Comparison of ENCODE assay signal across 20 cellular contexts in the genomic region with DNA sequence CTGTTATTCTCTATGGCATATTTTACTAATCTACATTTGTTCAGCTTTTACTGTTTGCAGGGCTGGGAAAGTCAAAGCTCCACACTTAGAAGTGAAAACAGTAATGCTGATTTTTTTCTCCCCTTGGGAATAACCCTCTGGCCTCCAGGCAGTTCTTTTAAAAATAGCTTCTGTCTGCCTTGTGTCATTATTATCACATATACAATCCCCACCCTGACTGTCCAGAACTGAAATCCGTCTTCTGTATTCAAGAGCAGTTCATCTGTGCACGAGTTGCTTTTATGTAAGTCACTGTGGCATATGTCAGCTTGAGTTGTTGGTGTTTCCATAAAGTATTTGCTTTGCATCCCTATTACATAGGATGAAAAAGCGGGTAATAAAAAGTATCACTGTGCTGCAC.
DNase-seq lines count a peak whose midpoint lies in the region; ATAC-seq and TF ChIP-seq lines count a peak whose summit lies in the region.
"Had no signal": no experiment of that assay in that cellular context is flagged by ENCODE, and none has a peak within 500 bp of the region (broad histone marks: within the 10 kb centered on the region; RNA-seq: fewer than 3 reads in every experiment).

No MANE protein-coding gene starts in this region.

- peak overlapping the region; percentile 85 for H3K27ac Mint-ChIP-seq in glutamatergic neuron (ENCODE audit: unreplicated experiment)
- H3K27ac Mint-ChIP-seq: B cell; CD4-positive, alpha-beta memory T cell; HFFc6 had no signal

- intact Hi-C loops in left ventricle myocardium superior (cut with micrococcal nuclease) = no loop called here

- H3K79me2 ChIP-seq in neural cell (replicated peaks; ENCODE audit: insufficient read depth, low read length) = no peaks in the 10 kb centered on the region

- H3K36me3 ChIP-seq in cardiac muscle cell (no peaks in the 10 kb centered on the region), neural cell (ENCODE audit: insufficient read depth, low read length) (no peaks in the 10 kb centered on the region)
- H3K36me3 ChIP-seq: HAP-1 had no signal

- peak overlapping the region; percentile 83 for H3K27ac ChIP-seq in cardiac muscle cell
- H3K27ac ChIP-seq in neural cell (ENCODE audit: low read length) = no peak overlapping the region
- H3K27ac ChIP-seq: 22Rv1 had no signal

- no peak overlapping the region for H3K4me2 ChIP-seq in neural cell (ENCODE audit: low read length)

- H3K36me3 Mint-ChIP-seq in glutamatergic neuron (ENCODE audit: unreplicated experiment) = no peaks in the 10 kb centered on the region
- H3K36me3 Mint-ChIP-seq: CD4-positive, alpha-beta memory T cell had no signal

- H3K9me2 ChIP-seq in neural cell (ENCODE audit: insufficient read depth, low read length) = no peaks in the 10 kb centered on the region

- H3K9me3 ChIP-seq in cardiac muscle cell (ENCODE audit: low read depth) (no peaks in the 10 kb centered on the region), neural cell (ENCODE audit: low read length) (no peaks in the 10 kb centered on the region)
- H3K9me3 ChIP-seq: HAP-1 had no signal

- ATAC-seq in left ventricle myocardium superior (no peak), HG03460 (IDR thresholded peaks at IDR 0.05; ENCODE audit: unreplicated experiment) (no peak)

- no peak for TF ChIP-seq RAD21 in neural cell (conservative IDR thresholded peaks at IDR 0.05)

- peak; percentile 52 for TF ChIP-seq EP300 in neural cell (conservative IDR thresholded peaks at IDR 0.05; ENCODE audit: poor library complexity, severe bottlenecking)

- peak in 1 of 2 donors; percentile 52 for DNase-seq in cardiac muscle cell (ENCODE audit: low read depth in 1 of 2, low spot score in 1 of 2)
- no peak for DNase-seq in left ventricle myocardium superior
- no peak for DNase-seq in glutamatergic neuron
- no peak for DNase-seq in SK-N-DZ (ENCODE audit: low spot score)
- DNase-seq in NCI-H524 (lab: John Stamatoyannopoulos, UW) = no peak
- DNase-seq in erythroblast (lab: John Stamatoyannopoulos, UW) = no peak
- DNase-seq: C1 segment of cervical spinal cord; Calu3; CD4-positive, alpha-beta memory T cell; COR-L47; DMS53; DMS79 treated with DMSO at 0.1 percent for 48 hours; GF-D8; GOT3; HFFc6 had no signal

- no peaks in the 10 kb centered on the region for H3K9me3 Mint-ChIP-seq in glutamatergic neuron (ENCODE audit: unreplicated experiment)

- H3K4me3 ChIP-seq in cardiac muscle cell (no peak overlapping the region), neural cell (ENCODE audit: low read length) (no peak overlapping the region)
- H3K4me3 ChIP-seq: HAP-1 had no signal

- no peaks in the 10 kb centered on the region for H3K27me3 Mint-ChIP-seq in glutamatergic neuron (ENCODE audit: unreplicated experiment)
- H3K27me3 Mint-ChIP-seq: B cell; CD4-positive, alpha-beta memory T cell had no signal

- no peaks in the 10 kb centered on the region for H4K20me1 ChIP-seq in neural cell (ENCODE audit: insufficient read depth)

- H3K4me1 ChIP-seq in cardiac muscle cell (ENCODE audit: low read depth) = peaks cover 10% of the 10 kb centered on the region
- H3K4me1 ChIP-seq: HAP-1 had no signal

- no peak for TF ChIP-seq POLR2A in erythroblast (IDR thresholded peaks at IDR 0.05; ENCODE audit: low read length)

- H2AFZ ChIP-seq in neural cell (ENCODE audit: low read depth, low read length) = no peak overlapping the region

- no peak overlapping the region for H3K9ac ChIP-seq in neural cell (ENCODE audit: low read length)

- H3K4me3 Mint-ChIP-seq in glutamatergic neuron (ENCODE audit: unreplicated experiment) = peak overlapping the region; percentile 49
- H3K4me3 Mint-ChIP-seq: B cell; CD4-positive, alpha-beta memory T cell; HFFc6 had no signal

- TF ChIP-seq CTCF in cardiac muscle cell (IDR thresholded peaks at IDR 0.05; ENCODE audit: low read depth, low read length) (no peak), glutamatergic neuron (IDR thresholded peaks at IDR 0.05; ENCODE audit: partially characterized antibody, unreplicated experiment) (no peak), neural cell (IDR thresholded peaks at IDR 0.05; ENCODE audit: poor library complexity, severe bottlenecking) (no peak)

- H3K4me1 Mint-ChIP-seq in glutamatergic neuron (ENCODE audit: low read depth, unreplicated experiment) = peaks cover 14% of the 10 kb centered on the region
- H3K4me1 Mint-ChIP-seq: CD4-positive, alpha-beta memory T cell had no signal

- no peaks in the 10 kb centered on the region for H3F3A ChIP-seq in neural cell (ENCODE audit: insufficient read depth, low read length, poor library complexity, severe bottlenecking)

- H3K27me3 ChIP-seq in cardiac muscle cell (no peaks in the 10 kb centered on the region), neural cell (ENCODE audit: insufficient read depth, low read depth, low read length) (no peaks in the 10 kb centered on the region)

TF ChIP-seq in neural cell, 6 proteins besides CTCF, POLR2A, EP300 and RAD21:
- TF ChIP-seq POLR2AphosphoS5 (IDR thresholded peaks at IDR 0.05) = no peak
- no peak for TF ChIP-seq MXI1 (conservative IDR thresholded peaks at IDR 0.05; ENCODE audit: poor library complexity, severe bottlenecking)
- no peak for TF ChIP-seq SMC3 (conservative IDR thresholded peaks at IDR 0.05; ENCODE audit: poor library complexity)
- TF ChIP-seq TAF1 (IDR thresholded peaks at IDR 0.05; ENCODE audit: low read depth) = no peak
- no peak for TF ChIP-seq EZH2 (IDR thresholded peaks at IDR 0.05; ENCODE audit: borderline replicate concordance, insufficient read depth, low read length, poor library complexity, severe bottlenecking)
- TF ChIP-seq, protein P1, sequence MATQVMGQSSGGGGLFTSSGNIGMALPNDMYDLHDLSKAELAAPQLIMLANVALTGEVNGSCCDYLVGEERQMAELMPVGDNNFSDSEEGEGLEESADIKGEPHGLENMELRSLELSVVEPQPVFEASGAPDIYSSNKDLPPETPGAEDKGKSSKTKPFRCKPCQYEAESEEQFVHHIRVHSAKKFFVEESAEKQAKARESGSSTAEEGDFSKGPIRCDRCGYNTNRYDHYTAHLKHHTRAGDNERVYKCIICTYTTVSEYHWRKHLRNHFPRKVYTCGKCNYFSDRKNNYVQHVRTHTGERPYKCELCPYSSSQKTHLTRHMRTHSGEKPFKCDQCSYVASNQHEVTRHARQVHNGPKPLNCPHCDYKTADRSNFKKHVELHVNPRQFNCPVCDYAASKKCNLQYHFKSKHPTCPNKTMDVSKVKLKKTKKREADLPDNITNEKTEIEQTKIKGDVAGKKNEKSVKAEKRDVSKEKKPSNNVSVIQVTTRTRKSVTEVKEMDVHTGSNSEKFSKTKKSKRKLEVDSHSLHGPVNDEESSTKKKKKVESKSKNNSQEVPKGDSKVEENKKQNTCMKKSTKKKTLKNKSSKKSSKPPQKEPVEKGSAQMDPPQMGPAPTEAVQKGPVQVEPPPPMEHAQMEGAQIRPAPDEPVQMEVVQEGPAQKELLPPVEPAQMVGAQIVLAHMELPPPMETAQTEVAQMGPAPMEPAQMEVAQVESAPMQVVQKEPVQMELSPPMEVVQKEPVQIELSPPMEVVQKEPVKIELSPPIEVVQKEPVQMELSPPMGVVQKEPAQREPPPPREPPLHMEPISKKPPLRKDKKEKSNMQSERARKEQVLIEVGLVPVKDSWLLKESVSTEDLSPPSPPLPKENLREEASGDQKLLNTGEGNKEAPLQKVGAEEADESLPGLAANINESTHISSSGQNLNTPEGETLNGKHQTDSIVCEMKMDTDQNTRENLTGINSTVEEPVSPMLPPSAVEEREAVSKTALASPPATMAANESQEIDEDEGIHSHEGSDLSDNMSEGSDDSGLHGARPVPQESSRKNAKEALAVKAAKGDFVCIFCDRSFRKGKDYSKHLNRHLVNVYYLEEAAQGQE (IDR thresholded peaks at IDR 0.05; ENCODE audit: borderline replicate concordance) = no peak
